ENCODE assay signal across 8 cellular contexts in the genomic region with DNA sequence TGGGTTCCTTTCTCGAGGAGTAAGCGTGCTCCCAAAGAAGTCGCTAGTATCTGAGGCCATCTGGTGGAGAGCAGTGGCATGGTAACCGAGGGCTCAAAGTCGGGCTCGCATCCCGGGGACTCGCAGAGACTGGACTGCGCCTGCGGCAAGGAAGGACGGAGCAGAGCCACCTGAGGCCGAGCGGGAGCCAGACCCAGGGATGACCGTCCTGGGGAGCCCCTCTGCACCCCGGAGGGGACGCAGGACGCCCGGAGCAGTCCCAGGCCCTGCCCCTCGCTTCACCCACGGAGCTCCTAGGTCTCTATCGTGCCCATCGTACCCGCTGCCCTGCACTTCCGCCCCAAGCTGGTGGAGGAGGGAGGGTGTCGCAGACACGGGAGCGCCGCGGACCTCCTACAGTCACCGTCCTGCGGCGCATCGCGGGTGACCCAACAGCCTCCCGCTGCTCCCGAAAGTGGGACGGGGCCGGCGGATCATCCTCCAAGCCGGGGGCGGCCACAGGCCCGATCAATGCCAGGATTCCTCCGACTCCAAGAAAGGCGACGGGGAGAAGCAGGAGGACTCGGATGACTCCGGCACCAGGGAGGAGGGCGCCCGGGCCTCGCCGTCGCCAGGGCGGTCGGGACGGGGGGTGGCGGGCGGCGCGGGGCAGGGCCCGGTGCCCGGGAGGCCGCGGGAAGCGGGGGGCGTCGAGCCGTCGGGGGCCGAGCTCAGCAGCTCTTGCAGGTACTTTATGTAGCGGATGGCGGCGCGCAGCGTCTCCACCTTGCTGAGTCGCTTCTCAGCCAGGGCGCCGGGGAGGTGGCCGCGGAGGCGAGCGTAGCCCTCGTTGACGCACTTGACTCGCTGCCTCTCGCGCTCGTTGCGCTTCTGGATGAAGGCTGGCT. TPM values are rescaled to one million over a fixed set of nuclear protein-coding genes. Genes with fewer than 3 reads are reported as not detected.
DNase-seq lines count a peak whose midpoint lies in the region; TF ChIP-seq lines count a peak whose summit lies in the region.

No MANE protein-coding gene starts in this region.

- H3F3A ChIP-seq in DOHH2 (ENCODE audit: control insufficient read depth, insufficient read depth): no peaks in the 10 kb centered on the region

- H3K4me1 ChIP-seq in DOHH2 (ENCODE audit: control insufficient read depth, low read length) (no peaks in the 10 kb centered on the region), neuron (ENCODE audit: insufficient read depth, low read length) (peaks cover 4% of the 10 kb centered on the region), stomach smooth muscle (ENCODE audit: control insufficient read depth, insufficient read depth, low read length) (peaks cover 8% of the 10 kb centered on the region)

- no peaks in the 10 kb centered on the region for H3K9me2 ChIP-seq in DOHH2 (replicated peaks; ENCODE audit: control insufficient read depth, low read length)

- DNase-seq in H7 (peak; percentile 96), MG63 (peak; percentile 91), SIG-M5 treated with dmso at 0.1 percent for 504 hours (lab: John Stamatoyannopoulos, UW; ENCODE audit: unreplicated experiment) (peak; percentile 97), foreskin melanocyte (peak; percentile 81)
- DNase-seq in activated gamma-delta T cell treated with anti-CD3 and anti-CD28 coated beads, Interleukin-2, amount 50 U/mL, for 16 hours (ENCODE audit: low read depth): peak; percentile 47

- H3K27me3 ChIP-seq in DOHH2 (ENCODE audit: control insufficient read depth, low read length) (peaks cover 15% of the 10 kb centered on the region; the same call in 1 of the 2 replicates), H7 (ENCODE audit: control insufficient read depth, insufficient read depth, low read length) (peaks cover 32% of the 10 kb centered on the region), MG63 (no peaks in the 10 kb centered on the region), neuron (ENCODE audit: insufficient read depth, low read length) (no peaks in the 10 kb centered on the region), stomach smooth muscle (ENCODE audit: control insufficient read depth in 1 of 2, insufficient read depth in 2 of 2, low read length in 2 of 2) (peaks cover 0 to 3% of the 10 kb centered on the region in 2 donors)

- no peak overlapping the region for H3K4me3 ChIP-seq in DOHH2 (ENCODE audit: low read length)
- peak overlapping the region; percentile 84 for H3K4me3 ChIP-seq in H7 (ENCODE audit: insufficient read depth, low read depth, low read length)
- H3K4me3 ChIP-seq in MG63: peak overlapping the region; percentile 58
- H3K4me3 ChIP-seq in neuron (ENCODE audit: low read length): peak overlapping the region; percentile 53
- H3K4me3 ChIP-seq in stomach smooth muscle (ENCODE audit: low read length in 2 of 2): peak overlapping the region; percentile 79 to 83

- peak overlapping the region; percentile 79 for H2AFZ ChIP-seq in neuron (ENCODE audit: low read depth, low read length)

- peak; percentile 69 for TF ChIP-seq CTCF in DOHH2 (IDR thresholded peaks at IDR 0.05; ENCODE audit: low read depth, low read length, poor library complexity, severe bottlenecking)

- H3K9ac ChIP-seq in stomach smooth muscle (ENCODE audit: low read length in 2 of 2): peak overlapping the region; percentile 59 to 68

- H4K20me1 ChIP-seq in DOHH2 (ENCODE audit: control insufficient read depth, insufficient read depth, low read depth, low read length): no peaks in the 10 kb centered on the region

- H3K36me3 ChIP-seq in DOHH2 (ENCODE audit: control insufficient read depth, low read length) (no peaks in the 10 kb centered on the region), H7 (replicated peaks; ENCODE audit: control insufficient read depth, insufficient read depth, low read length) (no peaks in the 10 kb centered on the region), MG63 (no peaks in the 10 kb centered on the region), neuron (ENCODE audit: insufficient read depth, low read length) (no peaks in the 10 kb centered on the region), stomach smooth muscle (ENCODE audit: control insufficient read depth in 2 of 2, insufficient read depth in 2 of 2, low read length in 2 of 2) (no peaks in the 10 kb centered on the region)

- H3K27ac ChIP-seq in DOHH2 (ENCODE audit: low read depth, low read length): no peak overlapping the region
- H3K27ac ChIP-seq in stomach smooth muscle (ENCODE audit: low read length): no peak overlapping the region

- H3K9me3 ChIP-seq in DOHH2 (ENCODE audit: control insufficient read depth, insufficient read depth, low read length) (no peaks in the 10 kb centered on the region), MG63 (no peaks in the 10 kb centered on the region), neuron (ENCODE audit: low read length) (no peaks in the 10 kb centered on the region), stomach smooth muscle (ENCODE audit: control insufficient read depth in 2 of 2, low read length in 2 of 2) (no peaks in the 10 kb centered on the region)

- no peaks in the 10 kb centered on the region for H3K79me2 ChIP-seq in DOHH2 (ENCODE audit: control insufficient read depth, low read length)

- no peak overlapping the region for H3K4me2 ChIP-seq in DOHH2 (ENCODE audit: low read length)

RNA-seq across cellular contexts. Expression of a gene that starts 2.3 kb away (rescaled TPM):
- total RNA-seq in H7 (2014; rRNA removed; shearing (Covaris generic)): not detected in 2 replicates
- not detected in 2 replicates for total RNA-seq in MG63 (2014; rRNA removed; shearing (Covaris generic); ENCODE audit: low replicate concordance)

RNA-seq across cellular contexts. Expression of a gene that starts 12.5 kb away (rescaled TPM):
- total RNA-seq in H7 (2014; rRNA removed; shearing (Covaris generic)): 0.30 TPM in 1 of 2 replicates, not detected in the other
- total RNA-seq in MG63 (2014; rRNA removed; shearing (Covaris generic); ENCODE audit: low replicate concordance): not detected in 2 replicates

RNA-seq across cellular contexts. Expression of a gene that starts 39.8 kb away (rescaled TPM):
- total RNA-seq in H7 (2014; rRNA removed; shearing (Covaris generic)): 228 and 249 TPM in 2 replicates
- total RNA-seq in MG63 (2014; rRNA removed; shearing (Covaris generic); ENCODE audit: low replicate concordance): 75.3 and 118 TPM in 2 replicates

Comparison
In these comparisons a context has a peak if more than half of its experiments do, and no peak if none do; other contexts are left out.
1. DNase-seq: peak in every context shown above with its lines; median percentile 97 in SIG-M5 treated with dmso at 0.1 percent for 504 hours; 96 in H7; 91 in MG63; 81 in foreskin melanocyte; 47 in activated gamma-delta T cell treated with anti-CD3 and anti-CD28 coated beads, Interleukin-2, amount 50 U/mL, for 16 hours.